Comparison of ENCODE assay signal across 1 cellular context in genomic region chr5:91223886-91224285, GRCh38.
TF ChIP-seq lines count a peak whose summit lies in the region.

No MANE protein-coding gene starts in this region.

TF ChIP-seq in IMR-90, 13 proteins besides CTCF, POLR2A, EP300 and RAD21:
- no peak for TF ChIP-seq RFX5 (IDR thresholded peaks at IDR 0.05; ENCODE audit: low read depth, low read length)
- no peak for TF ChIP-seq ELK1 (IDR thresholded peaks at IDR 0.05; ENCODE audit: borderline replicate concordance, low read depth, low read length)
- TF ChIP-seq MAZ (IDR thresholded peaks at IDR 0.05; ENCODE audit: borderline replicate concordance, low read depth, low read length) = no peak
- no peak for TF ChIP-seq FOS (IDR thresholded peaks at IDR 0.05; ENCODE audit: low read depth, low read length)
- TF ChIP-seq MAFK (IDR thresholded peaks at IDR 0.05; ENCODE audit: low read depth, low read length) = no peak
- no peak for TF ChIP-seq NFE2L2 (IDR thresholded peaks at IDR 0.05; ENCODE audit: low read depth, low read length)
- no peak for TF ChIP-seq SMC3 (IDR thresholded peaks at IDR 0.05; ENCODE audit: low read depth, low read length)
- no peak for TF ChIP-seq RCOR1 (IDR thresholded peaks at IDR 0.05; ENCODE audit: insufficient replicate concordance, low read length)
- no peak for TF ChIP-seq CHD1 (IDR thresholded peaks at IDR 0.05; ENCODE audit: low read depth, low read length)
- TF ChIP-seq MXI1 (IDR thresholded peaks at IDR 0.05; ENCODE audit: borderline replicate concordance, low read depth, low read length) = no peak
TF ChIP-seq in IMR-90: peak in this region for 0.
